1 cellular context compared by ENCODE assay signal in the genomic region with DNA sequence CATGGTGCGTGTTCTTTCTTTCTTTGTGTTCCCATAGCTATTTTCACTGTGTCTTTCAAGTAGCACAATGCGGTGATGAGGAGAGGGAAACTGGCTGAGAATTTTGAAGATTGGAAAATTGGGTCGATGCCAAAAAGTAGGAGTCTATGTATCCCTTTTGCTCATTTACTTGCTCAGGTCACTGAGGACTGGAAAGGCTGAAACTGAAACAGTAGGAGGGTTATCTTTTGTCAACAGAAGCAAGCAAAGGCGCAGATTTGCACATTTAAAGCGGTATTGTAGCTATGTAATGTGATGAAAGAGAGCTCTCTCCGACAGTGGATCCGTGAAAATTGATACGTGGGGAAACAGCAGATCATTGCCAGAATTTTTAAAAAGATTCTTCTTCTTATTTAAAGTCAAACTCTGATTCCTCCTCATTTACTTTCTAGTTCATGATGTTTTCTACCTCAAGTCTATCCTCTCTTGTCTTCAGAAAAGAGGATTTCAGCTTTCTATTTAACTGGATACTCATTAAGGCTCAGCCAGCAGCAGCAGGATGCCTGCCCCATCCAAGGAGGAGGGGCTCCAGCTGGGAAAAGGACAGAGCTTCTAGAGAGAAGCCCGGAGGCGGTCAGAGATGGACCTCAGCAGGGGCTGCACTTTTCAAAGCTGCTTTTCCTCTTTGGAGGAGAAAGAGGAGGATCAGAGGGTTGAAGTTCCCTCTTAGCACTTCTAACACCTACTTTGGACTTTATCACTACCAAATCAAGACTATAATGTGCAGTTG.
TF ChIP-seq lines count a peak whose summit lies in the region.

No MANE protein-coding gene starts in this region.

TF ChIP-seq in H1, 55 proteins besides CTCF, POLR2A, EP300 and RAD21 (continued from another document):
- TF ChIP-seq, protein P1, sequence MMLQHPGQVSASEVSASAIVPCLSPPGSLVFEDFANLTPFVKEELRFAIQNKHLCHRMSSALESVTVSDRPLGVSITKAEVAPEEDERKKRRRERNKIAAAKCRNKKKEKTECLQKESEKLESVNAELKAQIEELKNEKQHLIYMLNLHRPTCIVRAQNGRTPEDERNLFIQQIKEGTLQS (IDR thresholded peaks at IDR 0.05; ENCODE audit: insufficient read depth, low read depth, low read length) = no peak
- TF ChIP-seq CREB1 (IDR thresholded peaks at IDR 0.05) (0 out of 2 replicates have a peak, but pooled peaks have one; percentile 20), YY1 (IDR thresholded peaks at IDR 0.05; ENCODE audit: low read depth, low read length) (0 out of 2 replicates have a peak, but pooled peaks have one; percentile 6), BCL11A (IDR thresholded peaks at IDR 0.05; ENCODE audit: low read depth in 2 of 2, low read length in 2 of 2) (no peak), RNF2 (IDR thresholded peaks at IDR 0.05; ENCODE audit: borderline replicate concordance, low read depth, low read length, missing control alignments, poor library complexity, severe bottlenecking) (no peak), POLR2AphosphoS5 (IDR thresholded peaks at IDR 0.05; ENCODE audit: low read depth, low read length) (no peak), SIRT6 (IDR thresholded peaks at IDR 0.05; ENCODE audit: low read length) (no peak), SP4 (IDR thresholded peaks at IDR 0.05; ENCODE audit: low read length) (0 out of 2 replicates have a peak, but pooled peaks have one; percentile 36), SP1 (IDR thresholded peaks at IDR 0.05; ENCODE audit: low read depth, low read length) (peak; percentile 35; the same call in 1 of the 2 replicates), KDM1A (IDR thresholded peaks at IDR 0.05; ENCODE audit: borderline replicate concordance, low read length) (0 out of 2 replicates have a peak, but pooled peaks have one; percentile 20), EGR1 (IDR thresholded peaks at IDR 0.05; ENCODE audit: borderline replicate concordance, low read depth, low read length) (peak; percentile 13; the same call in 1 of the 2 replicates), ASH2L (IDR thresholded peaks at IDR 0.05; ENCODE audit: low read length) (peak; percentile 58), SIN3A (conservative IDR thresholded peaks at IDR 0.05 in 1 of 2, IDR thresholded peaks at IDR 0.05 in 1 of 2; ENCODE audit: low read depth in 1 of 2, low read length in 2 of 2) (peak; percentile 45 to 55; a peak in 1 of 4 replicates), ZNF274 (IDR thresholded peaks at IDR 0.05; ENCODE audit: borderline replicate concordance, extremely low read depth, low read length) (no peak), GABPA (IDR thresholded peaks at IDR 0.05; ENCODE audit: borderline replicate concordance, insufficient read depth, low read length) (no peak), BRCA1 (IDR thresholded peaks at IDR 0.05; ENCODE audit: low read depth, low read length) (no peak), RFX5 (IDR thresholded peaks at IDR 0.05; ENCODE audit: borderline replicate concordance, low read depth, low read length) (no peak), TAF1 (IDR thresholded peaks at IDR 0.05; ENCODE audit: low read depth, low read length) (0 out of 2 replicates have a peak, but pooled peaks have one; percentile 22), NRF1 (IDR thresholded peaks at IDR 0.05; ENCODE audit: low read depth, low read length) (no peak), SUZ12 (IDR thresholded peaks at IDR 0.05; ENCODE audit: low read length) (no peak), CHD1 (IDR thresholded peaks at IDR 0.05; ENCODE audit: low read depth, low read length) (no peak)
- TF ChIP-seq, protein P2, sequence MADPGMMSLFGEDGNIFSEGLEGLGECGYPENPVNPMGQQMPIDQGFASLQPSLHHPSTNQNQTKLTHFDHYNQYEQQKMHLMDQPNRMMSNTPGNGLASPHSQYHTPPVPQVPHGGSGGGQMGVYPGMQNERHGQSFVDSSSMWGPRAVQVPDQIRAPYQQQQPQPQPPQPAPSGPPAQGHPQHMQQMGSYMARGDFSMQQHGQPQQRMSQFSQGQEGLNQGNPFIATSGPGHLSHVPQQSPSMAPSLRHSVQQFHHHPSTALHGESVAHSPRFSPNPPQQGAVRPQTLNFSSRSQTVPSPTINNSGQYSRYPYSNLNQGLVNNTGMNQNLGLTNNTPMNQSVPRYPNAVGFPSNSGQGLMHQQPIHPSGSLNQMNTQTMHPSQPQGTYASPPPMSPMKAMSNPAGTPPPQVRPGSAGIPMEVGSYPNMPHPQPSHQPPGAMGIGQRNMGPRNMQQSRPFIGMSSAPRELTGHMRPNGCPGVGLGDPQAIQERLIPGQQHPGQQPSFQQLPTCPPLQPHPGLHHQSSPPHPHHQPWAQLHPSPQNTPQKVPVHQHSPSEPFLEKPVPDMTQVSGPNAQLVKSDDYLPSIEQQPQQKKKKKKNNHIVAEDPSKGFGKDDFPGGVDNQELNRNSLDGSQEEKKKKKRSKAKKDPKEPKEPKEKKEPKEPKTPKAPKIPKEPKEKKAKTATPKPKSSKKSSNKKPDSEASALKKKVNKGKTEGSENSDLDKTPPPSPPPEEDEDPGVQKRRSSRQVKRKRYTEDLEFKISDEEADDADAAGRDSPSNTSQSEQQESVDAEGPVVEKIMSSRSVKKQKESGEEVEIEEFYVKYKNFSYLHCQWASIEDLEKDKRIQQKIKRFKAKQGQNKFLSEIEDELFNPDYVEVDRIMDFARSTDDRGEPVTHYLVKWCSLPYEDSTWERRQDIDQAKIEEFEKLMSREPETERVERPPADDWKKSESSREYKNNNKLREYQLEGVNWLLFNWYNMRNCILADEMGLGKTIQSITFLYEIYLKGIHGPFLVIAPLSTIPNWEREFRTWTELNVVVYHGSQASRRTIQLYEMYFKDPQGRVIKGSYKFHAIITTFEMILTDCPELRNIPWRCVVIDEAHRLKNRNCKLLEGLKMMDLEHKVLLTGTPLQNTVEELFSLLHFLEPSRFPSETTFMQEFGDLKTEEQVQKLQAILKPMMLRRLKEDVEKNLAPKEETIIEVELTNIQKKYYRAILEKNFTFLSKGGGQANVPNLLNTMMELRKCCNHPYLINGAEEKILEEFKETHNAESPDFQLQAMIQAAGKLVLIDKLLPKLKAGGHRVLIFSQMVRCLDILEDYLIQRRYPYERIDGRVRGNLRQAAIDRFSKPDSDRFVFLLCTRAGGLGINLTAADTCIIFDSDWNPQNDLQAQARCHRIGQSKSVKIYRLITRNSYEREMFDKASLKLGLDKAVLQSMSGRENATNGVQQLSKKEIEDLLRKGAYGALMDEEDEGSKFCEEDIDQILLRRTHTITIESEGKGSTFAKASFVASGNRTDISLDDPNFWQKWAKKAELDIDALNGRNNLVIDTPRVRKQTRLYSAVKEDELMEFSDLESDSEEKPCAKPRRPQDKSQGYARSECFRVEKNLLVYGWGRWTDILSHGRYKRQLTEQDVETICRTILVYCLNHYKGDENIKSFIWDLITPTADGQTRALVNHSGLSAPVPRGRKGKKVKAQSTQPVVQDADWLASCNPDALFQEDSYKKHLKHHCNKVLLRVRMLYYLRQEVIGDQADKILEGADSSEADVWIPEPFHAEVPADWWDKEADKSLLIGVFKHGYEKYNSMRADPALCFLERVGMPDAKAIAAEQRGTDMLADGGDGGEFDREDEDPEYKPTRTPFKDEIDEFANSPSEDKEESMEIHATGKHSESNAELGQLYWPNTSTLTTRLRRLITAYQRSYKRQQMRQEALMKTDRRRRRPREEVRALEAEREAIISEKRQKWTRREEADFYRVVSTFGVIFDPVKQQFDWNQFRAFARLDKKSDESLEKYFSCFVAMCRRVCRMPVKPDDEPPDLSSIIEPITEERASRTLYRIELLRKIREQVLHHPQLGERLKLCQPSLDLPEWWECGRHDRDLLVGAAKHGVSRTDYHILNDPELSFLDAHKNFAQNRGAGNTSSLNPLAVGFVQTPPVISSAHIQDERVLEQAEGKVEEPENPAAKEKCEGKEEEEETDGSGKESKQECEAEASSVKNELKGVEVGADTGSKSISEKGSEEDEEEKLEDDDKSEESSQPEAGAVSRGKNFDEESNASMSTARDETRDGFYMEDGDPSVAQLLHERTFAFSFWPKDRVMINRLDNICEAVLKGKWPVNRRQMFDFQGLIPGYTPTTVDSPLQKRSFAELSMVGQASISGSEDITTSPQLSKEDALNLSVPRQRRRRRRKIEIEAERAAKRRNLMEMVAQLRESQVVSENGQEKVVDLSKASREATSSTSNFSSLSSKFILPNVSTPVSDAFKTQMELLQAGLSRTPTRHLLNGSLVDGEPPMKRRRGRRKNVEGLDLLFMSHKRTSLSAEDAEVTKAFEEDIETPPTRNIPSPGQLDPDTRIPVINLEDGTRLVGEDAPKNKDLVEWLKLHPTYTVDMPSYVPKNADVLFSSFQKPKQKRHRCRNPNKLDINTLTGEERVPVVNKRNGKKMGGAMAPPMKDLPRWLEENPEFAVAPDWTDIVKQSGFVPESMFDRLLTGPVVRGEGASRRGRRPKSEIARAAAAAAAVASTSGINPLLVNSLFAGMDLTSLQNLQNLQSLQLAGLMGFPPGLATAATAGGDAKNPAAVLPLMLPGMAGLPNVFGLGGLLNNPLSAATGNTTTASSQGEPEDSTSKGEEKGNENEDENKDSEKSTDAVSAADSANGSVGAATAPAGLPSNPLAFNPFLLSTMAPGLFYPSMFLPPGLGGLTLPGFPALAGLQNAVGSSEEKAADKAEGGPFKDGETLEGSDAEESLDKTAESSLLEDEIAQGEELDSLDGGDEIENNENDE (IDR thresholded peaks at IDR 0.05; ENCODE audit: insufficient replicate concordance, low read length) = peak; percentile 37
- TF ChIP-seq, protein P3, sequence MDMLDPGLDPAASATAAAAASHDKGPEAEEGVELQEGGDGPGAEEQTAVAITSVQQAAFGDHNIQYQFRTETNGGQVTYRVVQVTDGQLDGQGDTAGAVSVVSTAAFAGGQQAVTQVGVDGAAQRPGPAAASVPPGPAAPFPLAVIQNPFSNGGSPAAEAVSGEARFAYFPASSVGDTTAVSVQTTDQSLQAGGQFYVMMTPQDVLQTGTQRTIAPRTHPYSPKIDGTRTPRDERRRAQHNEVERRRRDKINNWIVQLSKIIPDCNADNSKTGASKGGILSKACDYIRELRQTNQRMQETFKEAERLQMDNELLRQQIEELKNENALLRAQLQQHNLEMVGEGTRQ (IDR thresholded peaks at IDR 0.05; ENCODE audit: low read length) = no peak
- TF ChIP-seq, protein P4, sequence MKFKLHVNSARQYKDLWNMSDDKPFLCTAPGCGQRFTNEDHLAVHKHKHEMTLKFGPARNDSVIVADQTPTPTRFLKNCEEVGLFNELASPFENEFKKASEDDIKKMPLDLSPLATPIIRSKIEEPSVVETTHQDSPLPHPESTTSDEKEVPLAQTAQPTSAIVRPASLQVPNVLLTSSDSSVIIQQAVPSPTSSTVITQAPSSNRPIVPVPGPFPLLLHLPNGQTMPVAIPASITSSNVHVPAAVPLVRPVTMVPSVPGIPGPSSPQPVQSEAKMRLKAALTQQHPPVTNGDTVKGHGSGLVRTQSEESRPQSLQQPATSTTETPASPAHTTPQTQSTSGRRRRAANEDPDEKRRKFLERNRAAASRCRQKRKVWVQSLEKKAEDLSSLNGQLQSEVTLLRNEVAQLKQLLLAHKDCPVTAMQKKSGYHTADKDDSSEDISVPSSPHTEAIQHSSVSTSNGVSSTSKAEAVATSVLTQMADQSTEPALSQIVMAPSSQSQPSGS (IDR thresholded peaks at IDR 0.05; ENCODE audit: low read length) = no peak
